Comparison of ENCODE assay signal across 1 cellular context in genomic region chr6:89777455-89777854, GRCh38.
TF ChIP-seq lines count a peak whose summit lies in the region.

No MANE protein-coding gene starts in this region.

TF ChIP-seq in K562, 482 proteins besides CTCF, POLR2A, EP300 and RAD21 (continued from another document):
- TF ChIP-seq MGA (IDR thresholded peaks at IDR 0.05) = no peak
- no peak for TF ChIP-seq PBX2 (CRISPR knock-in tag; IDR thresholded peaks at IDR 0.05; ENCODE audit: low read depth)
- TF ChIP-seq PBX2 (tag; conservative IDR thresholded peaks at IDR 0.05; ENCODE audit: low read depth) = no peak
- TF ChIP-seq NR2C1 (IDR thresholded peaks at IDR 0.05) = peak; percentile 13; the same call in 1 of the 2 replicates
- 0 out of 2 replicates have a peak, but pooled peaks have one; percentile 32 for TF ChIP-seq NR2C1 (tag; IDR thresholded peaks at IDR 0.05)
- TF ChIP-seq HMBOX1 (IDR thresholded peaks at IDR 0.05) = no peak
- no peak for TF ChIP-seq ZNF444 (CRISPR knock-in tag; IDR thresholded peaks at IDR 0.05)
- no peak for TF ChIP-seq BRD9 (IDR thresholded peaks at IDR 0.05; ENCODE audit: low read depth, partially characterized antibody)
- TF ChIP-seq HBP1 (CRISPR knock-in tag; IDR thresholded peaks at IDR 0.05) = no peak
- no peak for TF ChIP-seq ARID3A (IDR thresholded peaks at IDR 0.05; ENCODE audit: borderline replicate concordance, low read depth, low read length)
- peak; percentile 77 for TF ChIP-seq RAD51 (IDR thresholded peaks at IDR 0.05; ENCODE audit: borderline replicate concordance, low read depth)
- TF ChIP-seq MTA2 (IDR thresholded peaks at IDR 0.05; ENCODE audit: low read depth) = peak; percentile 54
- 0 out of 2 replicates have a peak, but pooled peaks have one; percentile 33 for TF ChIP-seq SMARCA4 (IDR thresholded peaks at IDR 0.05)
- TF ChIP-seq DEAF1 (CRISPR knock-in tag; IDR thresholded peaks at IDR 0.05) = no peak
- TF ChIP-seq KDM1A (IDR thresholded peaks at IDR 0.05) = peak; percentile 94 to 95
- no peak for TF ChIP-seq ILF3 (IDR thresholded peaks at IDR 0.05; ENCODE audit: borderline replicate concordance)
- peak; percentile 41; the same call in 1 of the 2 replicates for TF ChIP-seq USF2 (CRISPR knock-in tag; IDR thresholded peaks at IDR 0.05)
- TF ChIP-seq HDAC1 (IDR thresholded peaks at IDR 0.05) = peak in 1 of 2 experiments; percentile 81; a peak in 2 of 4 replicates
- no peak for TF ChIP-seq CREB1 (IDR thresholded peaks at IDR 0.05)
- TF ChIP-seq CREB1 (CRISPR knock-in tag; IDR thresholded peaks at IDR 0.05) = no peak
- TF ChIP-seq SMARCE1 (IDR thresholded peaks at IDR 0.05) = peak; percentile 58; the same call in 1 of the 2 replicates
- TF ChIP-seq CBFA2T3 (IDR thresholded peaks at IDR 0.05) = peak; percentile 75
- TF ChIP-seq TFE3 (CRISPR knock-in tag; IDR thresholded peaks at IDR 0.05) = peak; percentile 28; the same call in 1 of the 2 replicates
TF ChIP-seq in K562: peak in this region for 30.
